Comparison of ENCODE assay signal across 8 cellular contexts in genomic region chr21:41166947-41167346, GRCh38. TPM values are rescaled to one million over a fixed set of nuclear protein-coding genes. Genes with fewer than 3 reads are reported as not detected.
DNase-seq lines count a peak whose midpoint lies in the region; TF ChIP-seq lines count a peak whose summit lies in the region.

No MANE protein-coding gene starts in this region.

- intact Hi-C loops in PC-9 (cut with micrococcal nuclease; ENCODE audit: unreplicated experiment), result loop anchor here (5.0 kb wide), 2 partner anchors 45 to 295 kb away; no protein-coding TSS in a partner anchor
- intact Hi-C loops in esophagus squamous epithelium (cut with DNase I), result no loop called here

- no peak for TF ChIP-seq EP300 in neural cell (conservative IDR thresholded peaks at IDR 0.05; ENCODE audit: poor library complexity, severe bottlenecking)

- H3K27ac ChIP-seq in PC-9 (no peak overlapping the region), esophagus squamous epithelium (peak overlapping the region; percentile 92 to 97 (median 96)), neural cell (ENCODE audit: low read length) (no peak overlapping the region)

- H3F3A ChIP-seq in PC-9 (ENCODE audit: insufficient read depth, low read depth) (peaks cover 19% of the 10 kb centered on the region), neural cell (ENCODE audit: insufficient read depth, low read length, poor library complexity, severe bottlenecking) (no peaks in the 10 kb centered on the region)

- H3K79me2 ChIP-seq in PC-9 (ENCODE audit: low read depth), result peaks cover 3% of the 10 kb centered on the region; the same call in 1 of the 2 replicates
- no peaks in the 10 kb centered on the region for H3K79me2 ChIP-seq in neural cell (replicated peaks; ENCODE audit: insufficient read depth, low read length)

- H3K9me3 ChIP-seq in PC-9 (ENCODE audit: insufficient read depth, low read depth) (no peaks in the 10 kb centered on the region), esophagus squamous epithelium (no peaks in the 10 kb centered on the region), neural cell (ENCODE audit: low read length) (no peaks in the 10 kb centered on the region)

- TF ChIP-seq CTCF in AG09309 (IDR thresholded peaks at IDR 0.05; ENCODE audit: control insufficient read depth, insufficient read depth, low read depth, low read length, missing control alignments) (no peak), PC-9 (conservative IDR thresholded peaks at IDR 0.05) (no peak), esophagus squamous epithelium (IDR thresholded peaks at IDR 0.05) (no peak), neural cell (IDR thresholded peaks at IDR 0.05; ENCODE audit: poor library complexity, severe bottlenecking) (no peak)

- H3K4me3 ChIP-seq in AG09309 (ENCODE audit: control insufficient read depth, low read depth, low read length) (peak overlapping the region; percentile 80), PC-9 (peak overlapping the region; percentile 73), esophagus squamous epithelium (peak overlapping the region; percentile 83 to 98 (median 91)), neural cell (ENCODE audit: low read length) (peak overlapping the region; percentile 68)

- 11 to 30% methylated on average over 6 to 7 of the region's 16 CpGs for WGBS in esophagus squamous epithelium, 2 donors

- H4K20me1 ChIP-seq in PC-9 (ENCODE audit: insufficient read depth), result no peaks in the 10 kb centered on the region
- H4K20me1 ChIP-seq in neural cell (ENCODE audit: insufficient read depth), result no peaks in the 10 kb centered on the region

- CTCF ChIA-PET in PC-9 (lab: Charles Lee), result no interaction called here

- no peak overlapping the region for H3K9ac ChIP-seq in neural cell (ENCODE audit: low read length)

- H3K4me2 ChIP-seq in PC-9 (peak overlapping the region; percentile 79; the same call in 1 of the 2 replicates), neural cell (ENCODE audit: low read length) (no peak overlapping the region)

- H3K27me3 ChIP-seq in PC-9 (ENCODE audit: insufficient read depth, low read depth) (no peaks in the 10 kb centered on the region), esophagus squamous epithelium (peaks cover 0 to 12% (median 0%) of the 10 kb centered on the region in 4 donors), neural cell (ENCODE audit: insufficient read depth, low read depth, low read length) (peaks cover 45% of the 10 kb centered on the region)

- TF ChIP-seq RAD21 in neural cell (conservative IDR thresholded peaks at IDR 0.05), result no peak

- H2AFZ ChIP-seq in PC-9 (peak overlapping the region; percentile 88; the same call in 1 of the 2 replicates), neural cell (ENCODE audit: low read depth, low read length) (no peak overlapping the region)

- POLR2A ChIA-PET in PC-9 (lab: Charles Lee; ENCODE audit: unreplicated experiment), result no interaction called here

- BruUV-seq in PC-9 (replicated peaks; lab: Mats Ljungman, UMichigan), result no TSS peak

- H3K4me1 ChIP-seq in PC-9 (replicated peaks; ENCODE audit: insufficient read depth), result peaks cover 20% of the 10 kb centered on the region
- peaks cover 15 to 58% (median 34%) of the 10 kb centered on the region in 3 donors for H3K4me1 ChIP-seq in esophagus squamous epithelium

- H3K9me2 ChIP-seq in PC-9 (ENCODE audit: insufficient read depth) (no peaks in the 10 kb centered on the region), neural cell (ENCODE audit: insufficient read depth, low read length) (no peaks in the 10 kb centered on the region)

- H3K36me3 ChIP-seq in PC-9 (ENCODE audit: low read depth), result no peaks in the 10 kb centered on the region
- no peaks in the 10 kb centered on the region for H3K36me3 ChIP-seq in esophagus squamous epithelium
- no peaks in the 10 kb centered on the region for H3K36me3 ChIP-seq in neural cell (ENCODE audit: insufficient read depth, low read length)

- no peak for DNase-seq in AG09309 (ENCODE audit: low read depth)
- DNase-seq in PC-9, result no peak
- no peak for DNase-seq in esophagus squamous epithelium (lab: John Stamatoyannopoulos, UW)
- no peak for DNase-seq in activated CD8-positive, alpha-beta memory T cell treated with anti-CD3 and anti-CD28 coated beads for 24 hours
- no peak for DNase-seq in Kasumi-1 (lab: John Stamatoyannopoulos, UW)
- no peak for DNase-seq in GM19240 (ENCODE audit: insufficient read length, low spot score)
- no peak for DNase-seq in stimulated activated CD8-positive, alpha-beta memory T cell treated with anti-CD3 and anti-CD28 coated beads, Interleukin-4, amount 100 ng/mL, for 48 hours

- no peak for TF ChIP-seq POLR2A in esophagus squamous epithelium (IDR thresholded peaks at IDR 0.05)

TF ChIP-seq in neural cell, 6 proteins besides CTCF, POLR2A, EP300 and RAD21:
- TF ChIP-seq POLR2AphosphoS5 (IDR thresholded peaks at IDR 0.05), result no peak
- no peak for TF ChIP-seq MXI1 (conservative IDR thresholded peaks at IDR 0.05; ENCODE audit: poor library complexity, severe bottlenecking)
- no peak for TF ChIP-seq REST (IDR thresholded peaks at IDR 0.05; ENCODE audit: borderline replicate concordance)
- TF ChIP-seq EZH2 (IDR thresholded peaks at IDR 0.05; ENCODE audit: borderline replicate concordance, insufficient read depth, low read length, poor library complexity, severe bottlenecking), result no peak
- no peak for TF ChIP-seq TAF1 (IDR thresholded peaks at IDR 0.05; ENCODE audit: low read depth)
- TF ChIP-seq SMC3 (conservative IDR thresholded peaks at IDR 0.05; ENCODE audit: poor library complexity), result no peak

RNA-seq across cellular contexts. Expression of gene BACE2, which starts 1.0 kb away (rescaled TPM):
- total RNA-seq in PC-9 (2021) (40.8 and 43.8 TPM in 2 replicates), esophagus squamous epithelium (10 to 100 TPM; 32.8 to 51.5 (median 47.1) TPM)
- polyA plus RNA-seq in neural cell, result 0.08 and 0.32 TPM in 2 replicates
- 0.93 TPM in 1 of 2 replicates, not detected in the other for polyA minus RNA-seq in neural cell

Comparison
In these comparisons a context has a peak if more than half of its experiments do, and no peak if none do; other contexts are left out.
1. H3K27ac ChIP-seq: peak in esophagus squamous epithelium (4 of 4); none in PC-9 (single experiment) and neural cell (single experiment).
2. Peak in every context shown above with its lines, with median percentiles within 50 percentile points of each other: H3K4me3 ChIP-seq.